Comparison of ENCODE assay signal across 8 cellular contexts in genomic region chr21:17454315-17455027, GRCh38. TPM values are rescaled to one million over a fixed set of nuclear protein-coding genes. Genes with fewer than 3 reads are reported as not detected.
DNase-seq lines count a peak whose midpoint lies in the region; ATAC-seq, FAIRE-seq and TF ChIP-seq lines count a peak whose summit lies in the region.

No MANE protein-coding gene starts in this region.

- H4K91ac ChIP-seq in trophoblast cell (ENCODE audit: low read depth, low read length) = no peak overlapping the region

- H3K27ac Mint-ChIP-seq in CD8-positive, alpha-beta T cell = no peak overlapping the region

- no peak overlapping the region for H3K9ac ChIP-seq in trophoblast cell (ENCODE audit: low read length)

- no peak overlapping the region for H2BK12ac ChIP-seq in trophoblast cell (ENCODE audit: low read length)

- no peak for ATAC-seq in CD8-positive, alpha-beta T cell
- ATAC-seq in GM21619 (IDR thresholded peaks at IDR 0.05; ENCODE audit: unreplicated experiment) = no peak

- H3K4me3 Mint-ChIP-seq in CD8-positive, alpha-beta T cell = peak overlapping the region; percentile 22

- peaks cover 7% of the 10 kb centered on the region for H3K4me1 Mint-ChIP-seq in CD8-positive, alpha-beta T cell (ENCODE audit: low read depth)

- TF ChIP-seq CTCF in CD8-positive, alpha-beta T cell (IDR thresholded peaks at IDR 0.05) = no peak

- H3K27ac ChIP-seq in CD8-positive, alpha-beta T cell (ENCODE audit: low read depth, low read length) = no peak overlapping the region
- H3K27ac ChIP-seq in trophoblast cell (ENCODE audit: low read depth, low read length) = no peak overlapping the region

- peak overlapping the region; percentile 42 for H3K4me2 ChIP-seq in trophoblast cell (ENCODE audit: low read length)

- H3K79me2 ChIP-seq in trophoblast cell (ENCODE audit: control insufficient read depth, insufficient read depth, low read length, poor library complexity) = no peaks in the 10 kb centered on the region

- no peaks in the 10 kb centered on the region for H3K79me1 ChIP-seq in trophoblast cell (ENCODE audit: low read length)

- H3K27me3 ChIP-seq in CD8-positive, alpha-beta T cell (ENCODE audit: insufficient read depth, low read length) = no peaks in the 10 kb centered on the region
- no peaks in the 10 kb centered on the region for H3K27me3 ChIP-seq in trophoblast cell (ENCODE audit: insufficient read depth, low read length)

- FAIRE-seq in H54 (lab: Jason Lieb, UNC) = peak; percentile 78

- peak overlapping the region; percentile 14 for H2AFZ ChIP-seq in trophoblast cell (ENCODE audit: insufficient read depth, low read length, poor library complexity)

- no peak overlapping the region for H3K23ac ChIP-seq in trophoblast cell (ENCODE audit: low read length)

- no peak for DNase-seq in CD8-positive, alpha-beta T cell
- DNase-seq in H54 (ENCODE audit: insufficient read length, low spot score) (peak; percentile 81), NCI-H446 treated with DMSO at 0.1 percent for 48 hours (lab: John Stamatoyannopoulos, UW) (peak; percentile 71), fibroblast of the conjunctiva (ENCODE audit: low read depth) (peak; percentile 86), trophoblast cell (peak; percentile 37 to 62)
- peak; percentile 89 for DNase-seq in activated CD8-positive, alpha-beta memory T cell treated with anti-CD3 and anti-CD28 coated beads, Interleukin-2, amount 50 U/mL, for 48 hours
- DNase-seq in effector CD4-positive, alpha-beta T cell = no peak

- no peaks in the 10 kb centered on the region for H3K36me3 Mint-ChIP-seq in CD8-positive, alpha-beta T cell

- no peaks in the 10 kb centered on the region for H3K9me3 Mint-ChIP-seq in CD8-positive, alpha-beta T cell

- WGBS in trophoblast cell (ENCODE audit: extremely low coverage, insufficient coverage, insufficient read length) = no CpG with 5 or more reads among the region's 24 CpGs

- intact Hi-C loops in CD8-positive, alpha-beta T cell (cut with DNase I, micrococcal nuclease) = no loop called here

- H4K12ac ChIP-seq in trophoblast cell (ENCODE audit: low read depth, low read length) = no peak overlapping the region

- H2BK5ac ChIP-seq in trophoblast cell (ENCODE audit: low read depth, low read length, poor library complexity) = no peak overlapping the region

- TF ChIP-seq POLR2A in H54 (IDR thresholded peaks at IDR 0.05; ENCODE audit: low read depth, low read length) = no peak

- H4K8ac ChIP-seq in trophoblast cell (ENCODE audit: low read depth, low read length) = no peak overlapping the region

- no peak overlapping the region for H3K4me3 ChIP-seq in CD8-positive, alpha-beta T cell (ENCODE audit: low read depth, low read length)
- H3K4me3 ChIP-seq in trophoblast cell (ENCODE audit: low read depth, low read length) = no peak overlapping the region

- H2BK120ac ChIP-seq in trophoblast cell (ENCODE audit: insufficient read depth, low read length, poor library complexity) = no peak overlapping the region

- H3K27me3 Mint-ChIP-seq in CD8-positive, alpha-beta T cell (ENCODE audit: low read depth) = peaks cover 21% of the 10 kb centered on the region

- H3K4ac ChIP-seq in trophoblast cell (ENCODE audit: low read depth, low read length) = no peak overlapping the region

- no peak overlapping the region for H2AK5ac ChIP-seq in trophoblast cell (ENCODE audit: low read length)

- no peak overlapping the region for H3K18ac ChIP-seq in trophoblast cell (ENCODE audit: low read length)

- CTCF ChIA-PET in CD8-positive, alpha-beta T cell (lab: Charles Lee) = no interaction called here

- no peaks in the 10 kb centered on the region for H3K9me3 ChIP-seq in CD8-positive, alpha-beta T cell (ENCODE audit: low read length)
- H3K9me3 ChIP-seq in trophoblast cell (ENCODE audit: insufficient read depth, low read depth, low read length) = no peaks in the 10 kb centered on the region

- H3K14ac ChIP-seq in trophoblast cell (ENCODE audit: low read length) = no peak overlapping the region

- no peaks in the 10 kb centered on the region for H3K36me3 ChIP-seq in CD8-positive, alpha-beta T cell (ENCODE audit: insufficient read depth, low read length)
- no peaks in the 10 kb centered on the region for H3K36me3 ChIP-seq in trophoblast cell (ENCODE audit: control insufficient read depth in 1 of 2, insufficient read depth in 2 of 2, low read length in 2 of 2)

- POLR2A ChIA-PET in CD8-positive, alpha-beta T cell (lab: Charles Lee) = no interaction called here

- no peaks in the 10 kb centered on the region for H3K4me1 ChIP-seq in CD8-positive, alpha-beta T cell (ENCODE audit: insufficient read depth, low read length)
- peaks cover 0 to 2% of the 10 kb centered on the region in 2 experiments for H3K4me1 ChIP-seq in trophoblast cell (ENCODE audit: control insufficient read depth in 1 of 2, insufficient read depth in 2 of 2, low read length in 2 of 2)

RNA-seq across cellular contexts. Expression of gene CXADR, which starts 58.4 kb away (rescaled TPM):
- total RNA-seq in CD8-positive, alpha-beta T cell = 1 to 10 TPM in 1 of 2 experiments, under 1 TPM in 1; 0.69 to 1.0 TPM
- 30.9 and 31.6 TPM in 2 replicates for polyA plus RNA-seq in trophoblast cell (2013)

Comparison
In these comparisons a context has a peak if more than half of its experiments do, and no peak if none do; other contexts are left out.
1. DNase-seq: peak in H54 (single experiment), NCI-H446 treated with DMSO at 0.1 percent for 48 hours (single experiment), activated CD8-positive, alpha-beta memory T cell treated with anti-CD3 and anti-CD28 coated beads, Interleukin-2, amount 50 U/mL, for 48 hours (single experiment), fibroblast of the conjunctiva (single experiment) and trophoblast cell (2 of 2); none in CD8-positive, alpha-beta T cell (0 of 7) and effector CD4-positive, alpha-beta T cell (single experiment).